ENCODE assay signal across 19 cellular contexts in the genomic region with DNA sequence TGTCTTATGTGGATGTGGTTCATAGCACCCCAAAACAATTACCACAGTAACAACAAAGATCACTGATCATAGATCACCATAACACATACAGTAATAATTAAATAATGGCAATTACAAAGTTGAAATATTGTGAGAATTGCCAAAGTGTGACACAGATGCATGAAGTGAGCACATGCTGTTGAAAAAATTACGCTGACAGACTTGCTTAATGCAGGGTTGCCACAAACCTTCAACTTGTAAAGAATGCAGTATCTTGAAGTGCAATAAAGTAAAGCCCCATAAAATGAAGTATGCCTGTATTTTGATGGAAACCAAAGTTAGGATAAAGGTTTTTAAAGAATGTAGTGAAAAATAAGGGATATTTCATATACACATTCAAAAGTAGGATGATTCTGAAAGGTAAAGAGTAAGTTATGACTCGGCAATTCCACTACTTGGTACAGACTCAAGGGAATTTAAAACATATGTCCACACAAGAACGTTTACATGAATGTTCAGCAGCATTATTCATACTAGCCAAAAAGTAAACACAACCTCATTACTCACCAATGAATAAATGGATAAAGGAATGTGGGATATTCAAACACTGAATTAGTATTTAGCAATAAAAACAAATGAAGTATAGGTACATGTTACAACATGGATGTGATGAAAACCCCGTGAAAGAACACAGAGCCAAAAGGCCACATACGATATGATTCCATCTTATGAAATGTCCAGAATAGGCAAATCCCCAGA.
DNase-seq lines count a peak whose midpoint lies in the region; ATAC-seq, FAIRE-seq and TF ChIP-seq lines count a peak whose summit lies in the region.
"Had no signal": no experiment of that assay in that cellular context is flagged by ENCODE, and none has a peak within 500 bp of the region (broad histone marks: within the 10 kb centered on the region; RNA-seq: fewer than 3 reads in every experiment).

No MANE protein-coding gene starts in this region.

- peak overlapping the region; percentile 17; the same call in 1 of the 2 replicates for H3K27ac Mint-ChIP-seq in WTC11
- H3K27ac Mint-ChIP-seq: activated T-helper 1 cell treated with anti-CD3 and anti-CD28 coated beads, Interleukin-12 subunit alpha, Interleukin-12 subunit beta, Interleukin-2, Interleukin-4 antibody, amounts not matched to agents 30 ng/mL and 10 ng/mL and 1 ng/mL, durations not matched to agents 14 hours and 24 hours and 36 hours; endodermal cell; T-cell; type B pancreatic cell had no signal

- no peaks in the 10 kb centered on the region for H3K27me3 Mint-ChIP-seq in WTC11 (ENCODE audit: low read depth)
- H3K27me3 Mint-ChIP-seq: T-cell, type B pancreatic cell had no signal

- peaks cover 3% of the 10 kb centered on the region; the same call in 1 of the 2 replicates for H3K4me1 Mint-ChIP-seq in WTC11
- H3K4me1 Mint-ChIP-seq: T-cell had no signal

- H3K4me3 ChIP-seq in HepG2 (replicated peaks in 1 of 3; ENCODE audit: insufficient read depth in 1 of 3, low read depth in 2 of 3, low read length in 3 of 3) (no peak overlapping the region), right lobe of liver (no peak overlapping the region)
- H3K4me3 ChIP-seq: ascending aorta, lung, MG63 had no signal

- no peaks in the 10 kb centered on the region for H3K9me3 ChIP-seq in HepG2 (ENCODE audit: low read length)
- no peaks in the 10 kb centered on the region for H3K9me3 ChIP-seq in right lobe of liver
- H3K9me3 ChIP-seq: ascending aorta had no signal

- TF ChIP-seq RAD21 in HepG2 (CRISPR knock-in tag; IDR thresholded peaks at IDR 0.05) = no peak

- peaks cover 4% of the 10 kb centered on the region; the same call in 1 of the 2 replicates for H3K36me3 Mint-ChIP-seq in WTC11
- H3K36me3 Mint-ChIP-seq: T-cell, type B pancreatic cell had no signal

- H3K27me3 ChIP-seq in HepG2 (ENCODE audit: control insufficient read depth in 1 of 2, insufficient read depth in 2 of 2, low read length in 2 of 2) (no peaks in the 10 kb centered on the region), right lobe of liver (no peaks in the 10 kb centered on the region)
- H3K27me3 ChIP-seq: ascending aorta, MG63 had no signal

- 72% methylated on average over 5 of the region's 5 CpGs for WGBS in HepG2 (ENCODE audit: low lambda C conversion rate)
- 62% methylated on average over 5 of the region's 5 CpGs for WGBS in right lobe of liver (ENCODE audit: insufficient coverage, low coverage, low lambda C conversion rate, missing lambda C conversion rate)

- CTCF ChIA-PET in HepG2 (lab: Yijun Ruan, JAX; ENCODE audit: low intra/inter-chr PET ratio, low total read pairs) (no interaction called here), WTC11 (lab: Charles Lee) (no interaction called here)

- in situ Hi-C loops in HepG2 (cut with HindIII; ENCODE audit: extremely low pct_ligation_motif_present, low pct_unique_long_range_greater_than_20kb) = no loop called here

- POLR2A ChIA-PET in HepG2 (lab: Yijun Ruan, JAX) = no interaction called here
- POLR2A ChIA-PET in WTC11 (lab: Charles Lee) = no interaction called here

- TF ChIP-seq CTCF in HepG2 (CRISPR knock-in tag; IDR thresholded peaks at IDR 0.05) (no peak), right lobe of liver (IDR thresholded peaks at IDR 0.05) (no peak), WTC11 (IDR thresholded peaks at IDR 0.05) (no peak)

- no peak overlapping the region for H3K4me2 ChIP-seq in HepG2 (ENCODE audit: low read depth, low read length)

- no peak overlapping the region for H3K9ac ChIP-seq in HepG2 (ENCODE audit: insufficient read depth, low read depth, low read length)

- ATAC-seq in HepG2 = no peak; the same call in 2 of the 3 replicates
- ATAC-seq in right lobe of liver = no peak
- ATAC-seq in WTC11 = no peak
- ATAC-seq: T-cell had no signal

- no peak overlapping the region for H3K4me3 Mint-ChIP-seq in WTC11
- H3K4me3 Mint-ChIP-seq: activated T-helper 1 cell treated with anti-CD3 and anti-CD28 coated beads, Interleukin-12 subunit alpha, Interleukin-12 subunit beta, Interleukin-2, Interleukin-4 antibody, amounts not matched to agents 30 ng/mL and 10 ng/mL and 1 ng/mL, durations not matched to agents 14 hours and 24 hours and 36 hours; endodermal cell; T-cell; type B pancreatic cell had no signal

- TF ChIP-seq EP300 in HepG2 (IDR thresholded peaks at IDR 0.05; ENCODE audit: low read depth in 2 of 2, low read length in 2 of 2) = no peak
- TF ChIP-seq EP300 in HepG2 (CRISPR knock-in tag; IDR thresholded peaks at IDR 0.05; ENCODE audit: borderline replicate concordance) = no peak

- FAIRE-seq in HepG2 (lab: Jason Lieb, UNC) (no peak), urothelium cell line (lab: Jason Lieb, UNC) (peak; percentile 53)
- FAIRE-seq: A204.1, H1 had no signal

- no peaks in the 10 kb centered on the region for H3K79me2 ChIP-seq in HepG2 (ENCODE audit: insufficient read depth, low read length)

- intact Hi-C loops in HepG2 (cut with micrococcal nuclease; ENCODE audit: unreplicated experiment) (no loop called here), right lobe of liver (cut with DNase I) (no loop called here)

- peaks cover 2 to 3% of the 10 kb centered on the region in 2 experiments; a peak in 4 of 5 replicates for H3K36me3 ChIP-seq in HepG2 (replicated peaks in 1 of 2; ENCODE audit: control insufficient read depth in 1 of 2, insufficient read depth in 2 of 2, low read length in 2 of 2)
- no peaks in the 10 kb centered on the region for H3K36me3 ChIP-seq in right lobe of liver
- H3K36me3 ChIP-seq: ascending aorta, MG63 had no signal

- DNase-seq in HepG2 (ENCODE audit: low spot score) = peak; percentile 30
- DNase-seq in right lobe of liver = no peak
- DNase-seq in WTC11 (ENCODE audit: low spot score) = no peak
- DNase-seq in fibroblast of peridontal ligament (ENCODE audit: extremely low read depth) = peak; percentile 94
- no peak for DNase-seq in urothelium cell line (ENCODE audit: low spot score)
- DNase-seq in stimulated activated naive CD4-positive, alpha-beta T cell (lab: John Stamatoyannopoulos, UW) = no peak
- no peak for DNase-seq in amygdala (lab: John Stamatoyannopoulos, UW)
- DNase-seq in DMS153 (lab: John Stamatoyannopoulos, UW) = no peak
- DNase-seq: endodermal cell, MG63, NCI-H2171, OCI-M1, T-cell had no signal

- no peaks in the 10 kb centered on the region for H4K20me1 ChIP-seq in HepG2 (ENCODE audit: insufficient read depth, low read length)

- H3K9me3 Mint-ChIP-seq in WTC11 = no peaks in the 10 kb centered on the region
- H3K9me3 Mint-ChIP-seq: activated T-helper 1 cell treated with anti-CD3 and anti-CD28 coated beads, Interleukin-12 subunit alpha, Interleukin-12 subunit beta, Interleukin-2, Interleukin-4 antibody, amounts not matched to agents 30 ng/mL and 10 ng/mL and 1 ng/mL, durations not matched to agents 14 hours and 24 hours and 36 hours; endodermal cell; type B pancreatic cell had no signal

- H3K27ac ChIP-seq in HepG2 (ENCODE audit: extremely low read length, insufficient read depth, low read length) = no peak overlapping the region
- no peak overlapping the region for H3K27ac ChIP-seq in right lobe of liver
- H3K27ac ChIP-seq: ascending aorta had no signal

- H2AFZ ChIP-seq in HepG2 (ENCODE audit: low read length) = no peak overlapping the region

- no TSS peak for BruUV-seq in HepG2 (replicated peaks; lab: Mats Ljungman, UMichigan)

- TF ChIP-seq POLR2A in HepG2 (IDR thresholded peaks at IDR 0.05; ENCODE audit: insufficient read depth in 1 of 2, low read depth in 2 of 2, low read length in 2 of 2) = no peak
- no peak for TF ChIP-seq POLR2A in right lobe of liver (IDR thresholded peaks at IDR 0.05)

- H3K4me1 ChIP-seq in HepG2 (ENCODE audit: insufficient read depth, low read length) (no peaks in the 10 kb centered on the region), right lobe of liver (no peaks in the 10 kb centered on the region)
- H3K4me1 ChIP-seq: ascending aorta had no signal

TF ChIP-seq in HepG2, 621 proteins besides CTCF, POLR2A, EP300 and RAD21 (continues in another document):
- TF ChIP-seq, protein P1, sequence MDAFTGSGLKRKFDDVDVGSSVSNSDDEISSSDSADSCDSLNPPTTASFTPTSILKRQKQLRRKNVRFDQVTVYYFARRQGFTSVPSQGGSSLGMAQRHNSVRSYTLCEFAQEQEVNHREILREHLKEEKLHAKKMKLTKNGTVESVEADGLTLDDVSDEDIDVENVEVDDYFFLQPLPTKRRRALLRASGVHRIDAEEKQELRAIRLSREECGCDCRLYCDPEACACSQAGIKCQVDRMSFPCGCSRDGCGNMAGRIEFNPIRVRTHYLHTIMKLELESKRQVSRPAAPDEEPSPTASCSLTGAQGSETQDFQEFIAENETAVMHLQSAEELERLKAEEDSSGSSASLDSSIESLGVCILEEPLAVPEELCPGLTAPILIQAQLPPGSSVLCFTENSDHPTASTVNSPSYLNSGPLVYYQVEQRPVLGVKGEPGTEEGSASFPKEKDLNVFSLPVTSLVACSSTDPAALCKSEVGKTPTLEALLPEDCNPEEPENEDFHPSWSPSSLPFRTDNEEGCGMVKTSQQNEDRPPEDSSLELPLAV (CRISPR knock-in tag; conservative IDR thresholded peaks at IDR 0.05; ENCODE audit: low read depth) = no peak

TF ChIP-seq in WTC11, 78 proteins besides CTCF, POLR2A, EP300 and RAD21:
- no peak for TF ChIP-seq CREM (CRISPR knock-in tag; IDR thresholded peaks at IDR 0.05)
- no peak for TF ChIP-seq RORB (CRISPR knock-in tag; IDR thresholded peaks at IDR 0.05)
TF ChIP-seq in WTC11: peak in this region for 0.

Comparison
In these comparisons a context has a peak if more than half of its experiments do, and no peak if none do; other contexts are left out.
1. DNase-seq: peak in HepG2 (single experiment) and fibroblast of peridontal ligament (single experiment); none in right lobe of liver (0 of 3), WTC11 (single experiment), urothelium cell line (single experiment), stimulated activated naive CD4-positive, alpha-beta T cell (0 of 6), amygdala (0 of 56) and DMS153 (single experiment).